ENCODE assay signal across 8 cellular contexts in genomic region chr21:45405271-45405818, GRCh38. TPM values are rescaled to one million over a fixed set of nuclear protein-coding genes. Genes with fewer than 3 reads are reported as not detected.
DNase-seq lines count a peak whose midpoint lies in the region; ATAC-seq and TF ChIP-seq lines count a peak whose summit lies in the region.

No MANE protein-coding gene starts in this region.

- H3K27me3 Mint-ChIP-seq in nephron progenitor cell (ENCODE audit: low read depth, poor library complexity) = peaks cover 30% of the 10 kb centered on the region

- no peak overlapping the region for H3K4me3 Mint-ChIP-seq in nephron progenitor cell

- intact Hi-C loops in PC-3 (cut with micrococcal nuclease) = no loop called here

- DNase-seq in PC-3 (peak; percentile 52), nephron progenitor cell (peak; percentile 57), DMS53 (lab: John Stamatoyannopoulos, UW) (no peak), NCI-H526 (lab: John Stamatoyannopoulos, UW) (no peak), NCI-H146 (lab: John Stamatoyannopoulos, UW) (no peak)
- no peak for DNase-seq in activated CD4-positive, CD25-positive, alpha-beta regulatory T cell (lab: John Stamatoyannopoulos, UW)

- peaks cover 82% of the 10 kb centered on the region for H3K27me3 ChIP-seq in BLaER1
- H3K27me3 ChIP-seq in PC-3 (ENCODE audit: low read length) = no peaks in the 10 kb centered on the region

- H3K79me2 ChIP-seq in PC-3 (ENCODE audit: low read length) = peaks cover 46% of the 10 kb centered on the region

- H3K9me3 ChIP-seq in BLaER1 (peaks cover 8% of the 10 kb centered on the region), PC-3 (ENCODE audit: low read length) (peaks cover 7% of the 10 kb centered on the region; the same call in 1 of the 2 replicates)

- H3K9me3 Mint-ChIP-seq in nephron progenitor cell = peaks cover 18% of the 10 kb centered on the region

- H3K4me2 ChIP-seq in BLaER1 (peak overlapping the region; percentile 87), PC-3 (ENCODE audit: low read length) (peak overlapping the region; percentile 88)

- CTCF ChIA-PET in PC-3 (lab: Charles Lee) = no interaction called here

- no peak overlapping the region for H3K27ac Mint-ChIP-seq in nephron progenitor cell

- H3K9ac ChIP-seq in BLaER1 (no peak overlapping the region), PC-3 (ENCODE audit: low read length) (peak overlapping the region; percentile 77)

- H3K27ac ChIP-seq in BLaER1 (no peak overlapping the region), PC-3 (ENCODE audit: low read length) (peak overlapping the region; percentile 30; the same call in 1 of the 2 replicates)

- BruUV-seq in PC-3 (replicated peaks; lab: Mats Ljungman, UMichigan) = no TSS peak

- H3K36me3 Mint-ChIP-seq in nephron progenitor cell (ENCODE audit: low read depth) = peaks cover 7% of the 10 kb centered on the region

- POLR2A ChIA-PET in PC-3 (lab: Charles Lee; ENCODE audit: unreplicated experiment) = no interaction called here

- peaks cover 34% of the 10 kb centered on the region for H3K4me1 ChIP-seq in BLaER1
- H3K4me1 ChIP-seq in PC-3 (ENCODE audit: insufficient read depth, low read length) = peaks cover 49% of the 10 kb centered on the region

- H3K36me3 ChIP-seq in BLaER1 (no peaks in the 10 kb centered on the region), PC-3 (ENCODE audit: low read depth, low read length) (no peaks in the 10 kb centered on the region; the same call in 1 of the 2 replicates)

- no peaks in the 10 kb centered on the region for H3K9me2 ChIP-seq in PC-3 (replicated peaks; ENCODE audit: low read length)

- TF ChIP-seq CTCF in PC-3 (conservative IDR thresholded peaks at IDR 0.05; ENCODE audit: low read depth, low read length) = no peak
- TF ChIP-seq CTCF in nephron progenitor cell (IDR thresholded peaks at IDR 0.05) = no peak

- ATAC-seq in PC-3 (peak; percentile 70), esophagus mucosa (peak; percentile 13)

- peak overlapping the region; percentile 38; the same call in 1 of the 2 replicates for H2AFZ ChIP-seq in PC-3 (ENCODE audit: low read length)

- H3F3A ChIP-seq in PC-3 (ENCODE audit: low read length, unreplicated experiment) = no peaks in the 10 kb centered on the region

- H3K4me1 Mint-ChIP-seq in nephron progenitor cell = peaks cover 54% of the 10 kb centered on the region

- peaks cover 55% of the 10 kb centered on the region for H4K20me1 ChIP-seq in BLaER1
- H4K20me1 ChIP-seq in PC-3 (ENCODE audit: low read length) = peaks cover 5% of the 10 kb centered on the region; the same call in 1 of the 2 replicates

- H3K4me3 ChIP-seq in BLaER1 = peak overlapping the region; percentile 64
- peak overlapping the region; percentile 68 for H3K4me3 ChIP-seq in PC-3 (ENCODE audit: low read length)

RNA-seq across cellular contexts. Expression of gene COL18A1, which starts 0.4 kb away (rescaled TPM):
- 77.0 and 85.5 TPM in 2 replicates for total RNA-seq in PC-3 (2014; rRNA removed)
- 26.7 TPM for total RNA-seq in esophagus mucosa

Comparison
In these comparisons a context has a peak if more than half of its experiments do, and no peak if none do; other contexts are left out.
1. DNase-seq: peak in PC-3 (single experiment) and nephron progenitor cell (single experiment); none in DMS53 (single experiment), activated CD4-positive, CD25-positive, alpha-beta regulatory T cell (0 of 4), NCI-H526 (0 of 2) and NCI-H146 (single experiment).